ENCODE assay signal across 1 cellular context in the genomic region with DNA sequence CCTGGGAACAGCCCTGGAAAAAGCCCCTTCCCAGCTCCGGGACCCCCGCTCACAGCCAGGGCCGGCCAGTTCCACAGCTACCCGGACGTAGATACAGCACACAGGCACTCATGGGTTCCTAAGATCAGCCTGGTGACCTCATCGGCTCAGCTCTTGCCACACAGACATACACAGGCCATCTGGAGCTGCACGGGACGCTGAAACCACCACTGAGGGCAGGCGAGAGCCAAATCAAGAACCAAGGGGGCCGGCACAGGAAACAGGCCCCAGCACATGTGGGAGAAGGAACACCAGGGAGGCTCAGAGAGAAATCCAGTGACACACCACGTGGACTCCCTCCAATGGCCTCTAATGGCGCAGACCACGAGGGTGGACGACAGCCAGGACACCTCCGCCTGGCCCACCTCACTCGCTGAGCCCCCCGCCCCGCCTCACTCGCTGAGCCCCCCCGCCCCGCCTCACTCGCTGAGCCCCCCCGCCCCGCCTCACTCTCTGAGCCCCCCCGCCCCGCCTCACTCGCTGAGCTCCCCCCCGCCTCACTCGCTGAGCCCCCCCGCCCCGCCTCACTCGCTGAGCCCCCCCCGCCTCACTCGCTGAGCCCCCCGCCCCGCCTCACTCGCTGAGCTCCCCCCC.
TF ChIP-seq lines count a peak whose summit lies in the region.

No MANE protein-coding gene starts in this region.

TF ChIP-seq in A549, 52 proteins besides CTCF, POLR2A, EP300 and RAD21 (continued from another document):
- TF ChIP-seq, protein P1, sequence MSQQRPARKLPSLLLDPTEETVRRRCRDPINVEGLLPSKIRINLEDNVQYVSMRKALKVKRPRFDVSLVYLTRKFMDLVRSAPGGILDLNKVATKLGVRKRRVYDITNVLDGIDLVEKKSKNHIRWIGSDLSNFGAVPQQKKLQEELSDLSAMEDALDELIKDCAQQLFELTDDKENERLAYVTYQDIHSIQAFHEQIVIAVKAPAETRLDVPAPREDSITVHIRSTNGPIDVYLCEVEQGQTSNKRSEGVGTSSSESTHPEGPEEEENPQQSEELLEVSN (IDR thresholded peaks at IDR 0.05; ENCODE audit: borderline replicate concordance, low read depth), result 0 out of 2 replicates have a peak, but pooled peaks have one; percentile 27
- TF ChIP-seq SREBF2 (IDR thresholded peaks at IDR 0.05), result no peak
- TF ChIP-seq, protein P2, sequence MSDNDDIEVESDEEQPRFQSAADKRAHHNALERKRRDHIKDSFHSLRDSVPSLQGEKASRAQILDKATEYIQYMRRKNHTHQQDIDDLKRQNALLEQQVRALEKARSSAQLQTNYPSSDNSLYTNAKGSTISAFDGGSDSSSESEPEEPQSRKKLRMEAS (IDR thresholded peaks at IDR 0.05), result peak; percentile 92
- TF ChIP-seq HDAC2 (IDR thresholded peaks at IDR 0.05), result no peak
- TF ChIP-seq TFCP2L1 (CRISPR knock-in tag; IDR thresholded peaks at IDR 0.05), result no peak
- TF ChIP-seq, protein P3, sequence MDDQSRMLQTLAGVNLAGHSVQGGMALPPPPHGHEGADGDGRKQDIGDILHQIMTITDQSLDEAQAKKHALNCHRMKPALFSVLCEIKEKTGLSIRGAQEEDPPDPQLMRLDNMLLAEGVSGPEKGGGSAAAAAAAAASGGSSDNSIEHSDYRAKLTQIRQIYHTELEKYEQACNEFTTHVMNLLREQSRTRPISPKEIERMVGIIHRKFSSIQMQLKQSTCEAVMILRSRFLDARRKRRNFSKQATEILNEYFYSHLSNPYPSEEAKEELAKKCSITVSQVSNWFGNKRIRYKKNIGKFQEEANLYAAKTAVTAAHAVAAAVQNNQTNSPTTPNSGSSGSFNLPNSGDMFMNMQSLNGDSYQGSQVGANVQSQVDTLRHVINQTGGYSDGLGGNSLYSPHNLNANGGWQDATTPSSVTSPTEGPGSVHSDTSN (IDR thresholded peaks at IDR 0.05), result no peak
- TF ChIP-seq HOXA7 (CRISPR knock-in tag; IDR thresholded peaks at IDR 0.05), result no peak
- no peak for TF ChIP-seq ZNF302 (CRISPR knock-in tag; IDR thresholded peaks at IDR 0.05)
- TF ChIP-seq, protein P4, sequence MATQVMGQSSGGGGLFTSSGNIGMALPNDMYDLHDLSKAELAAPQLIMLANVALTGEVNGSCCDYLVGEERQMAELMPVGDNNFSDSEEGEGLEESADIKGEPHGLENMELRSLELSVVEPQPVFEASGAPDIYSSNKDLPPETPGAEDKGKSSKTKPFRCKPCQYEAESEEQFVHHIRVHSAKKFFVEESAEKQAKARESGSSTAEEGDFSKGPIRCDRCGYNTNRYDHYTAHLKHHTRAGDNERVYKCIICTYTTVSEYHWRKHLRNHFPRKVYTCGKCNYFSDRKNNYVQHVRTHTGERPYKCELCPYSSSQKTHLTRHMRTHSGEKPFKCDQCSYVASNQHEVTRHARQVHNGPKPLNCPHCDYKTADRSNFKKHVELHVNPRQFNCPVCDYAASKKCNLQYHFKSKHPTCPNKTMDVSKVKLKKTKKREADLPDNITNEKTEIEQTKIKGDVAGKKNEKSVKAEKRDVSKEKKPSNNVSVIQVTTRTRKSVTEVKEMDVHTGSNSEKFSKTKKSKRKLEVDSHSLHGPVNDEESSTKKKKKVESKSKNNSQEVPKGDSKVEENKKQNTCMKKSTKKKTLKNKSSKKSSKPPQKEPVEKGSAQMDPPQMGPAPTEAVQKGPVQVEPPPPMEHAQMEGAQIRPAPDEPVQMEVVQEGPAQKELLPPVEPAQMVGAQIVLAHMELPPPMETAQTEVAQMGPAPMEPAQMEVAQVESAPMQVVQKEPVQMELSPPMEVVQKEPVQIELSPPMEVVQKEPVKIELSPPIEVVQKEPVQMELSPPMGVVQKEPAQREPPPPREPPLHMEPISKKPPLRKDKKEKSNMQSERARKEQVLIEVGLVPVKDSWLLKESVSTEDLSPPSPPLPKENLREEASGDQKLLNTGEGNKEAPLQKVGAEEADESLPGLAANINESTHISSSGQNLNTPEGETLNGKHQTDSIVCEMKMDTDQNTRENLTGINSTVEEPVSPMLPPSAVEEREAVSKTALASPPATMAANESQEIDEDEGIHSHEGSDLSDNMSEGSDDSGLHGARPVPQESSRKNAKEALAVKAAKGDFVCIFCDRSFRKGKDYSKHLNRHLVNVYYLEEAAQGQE (IDR thresholded peaks at IDR 0.05), result no peak
- TF ChIP-seq KDM5A (IDR thresholded peaks at IDR 0.05), result no peak
- no peak for TF ChIP-seq MAFK (IDR thresholded peaks at IDR 0.05; ENCODE audit: partially characterized antibody)
- TF ChIP-seq, protein P5, sequence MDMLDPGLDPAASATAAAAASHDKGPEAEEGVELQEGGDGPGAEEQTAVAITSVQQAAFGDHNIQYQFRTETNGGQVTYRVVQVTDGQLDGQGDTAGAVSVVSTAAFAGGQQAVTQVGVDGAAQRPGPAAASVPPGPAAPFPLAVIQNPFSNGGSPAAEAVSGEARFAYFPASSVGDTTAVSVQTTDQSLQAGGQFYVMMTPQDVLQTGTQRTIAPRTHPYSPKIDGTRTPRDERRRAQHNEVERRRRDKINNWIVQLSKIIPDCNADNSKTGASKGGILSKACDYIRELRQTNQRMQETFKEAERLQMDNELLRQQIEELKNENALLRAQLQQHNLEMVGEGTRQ (IDR thresholded peaks at IDR 0.05), result peak; percentile 80
- no peak for TF ChIP-seq HOXB13 (CRISPR knock-in tag; IDR thresholded peaks at IDR 0.05; ENCODE audit: low read depth)
- no peak for TF ChIP-seq HEYL (CRISPR knock-in tag; IDR thresholded peaks at IDR 0.05)
- no peak for TF ChIP-seq CBX8 (IDR thresholded peaks at IDR 0.05)
- peak in 1 of 2 experiments; percentile 45; a peak in 1 of 4 replicates for TF ChIP-seq CEBPB (IDR thresholded peaks at IDR 0.05)
- TF ChIP-seq MAZ (IDR thresholded peaks at IDR 0.05; ENCODE audit: borderline replicate concordance, low read depth, low read length), result no peak
